In the genomic region with DNA sequence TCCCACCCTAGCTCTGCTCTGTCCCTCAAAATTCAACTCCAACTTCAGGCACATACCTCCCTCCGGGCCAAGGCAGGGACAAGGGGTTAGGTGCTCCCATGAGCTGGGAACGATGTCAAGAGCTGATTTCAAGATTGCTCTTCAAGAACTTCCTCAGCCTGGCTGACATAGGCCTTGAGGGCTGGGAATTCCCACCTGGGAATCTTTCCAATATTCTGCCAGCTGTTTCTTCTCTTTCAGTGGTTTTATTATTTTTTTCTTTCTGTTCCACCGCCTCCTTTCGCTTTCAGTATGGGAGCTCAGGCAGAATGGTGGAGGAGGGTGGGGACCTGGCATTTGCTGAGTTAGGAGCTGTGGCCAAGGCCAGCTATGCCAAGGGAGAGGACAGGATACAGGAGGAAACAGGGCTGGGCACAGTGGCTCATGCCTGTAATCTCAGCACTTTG, we compare ENCODE assay signal across 10 cellular contexts. TPM values are rescaled to one million over a fixed set of nuclear protein-coding genes. Genes with fewer than 3 reads are reported as not detected.
DNase-seq lines count a peak whose midpoint lies in the region; ATAC-seq and TF ChIP-seq lines count a peak whose summit lies in the region.
"Had no signal": no experiment of that assay in that cellular context is flagged by ENCODE, and none has a peak within 500 bp of the region (broad histone marks: within the 10 kb centered on the region; RNA-seq: fewer than 3 reads in every experiment).

No MANE protein-coding gene starts in this region.

- CTCF ChIA-PET in activated CD8-positive, alpha-beta memory T cell treated with anti-CD3 and anti-CD28 coated beads, Interleukin-2, amount 10 ng/mL, durations not matched to agents 7 days and 5 days (lab: Charles Lee) = interaction anchor here (0.7 to 2.8 kb wide), 3 partner anchors 13 to 134 kb away, joined by 3 to 11 read pairs (median 10); no protein-coding TSS in a partner anchor

- WGBS in gastroesophageal sphincter (ENCODE audit: low coverage in 1 of 2), 2 donors = 10 to 22% methylated on average over 3 to 4 of the region's 4 CpGs

- no peak overlapping the region for H3K27ac Mint-ChIP-seq in activated CD8-positive, alpha-beta memory T cell treated with anti-CD3 and anti-CD28 coated beads, Interleukin-2, amount 10 ng/mL, durations not matched to agents 7 days and 5 days
- H3K27ac Mint-ChIP-seq: activated B cell treated with CpG ODN at 0.5 μM for 24 hours had no signal

- H3K27ac ChIP-seq in gastroesophageal sphincter (peak overlapping the region in 3 of 4 donors; percentile 74 to 79 (median 74)), rectal smooth muscle tissue (ENCODE audit: low read depth, low read length) (peak overlapping the region; percentile 53)

- no peak overlapping the region for H3K4me3 Mint-ChIP-seq in activated CD8-positive, alpha-beta memory T cell treated with anti-CD3 and anti-CD28 coated beads, Interleukin-2, amount 10 ng/mL, durations not matched to agents 7 days and 5 days
- H3K4me3 Mint-ChIP-seq: activated B cell treated with CpG ODN at 0.5 μM for 24 hours had no signal

- no peaks in the 10 kb centered on the region for H3K9me3 Mint-ChIP-seq in activated CD8-positive, alpha-beta memory T cell treated with anti-CD3 and anti-CD28 coated beads, Interleukin-2, amount 10 ng/mL, durations not matched to agents 7 days and 5 days (ENCODE audit: low read depth)
- H3K9me3 Mint-ChIP-seq: activated B cell treated with CpG ODN at 0.5 μM for 24 hours had no signal

- no peak overlapping the region for H3K9ac ChIP-seq in rectal smooth muscle tissue (ENCODE audit: low read length)

- H3K9me3 ChIP-seq in gastroesophageal sphincter = no peaks in the 10 kb centered on the region

- H3K4me1 Mint-ChIP-seq in activated CD8-positive, alpha-beta memory T cell treated with anti-CD3 and anti-CD28 coated beads, Interleukin-2, amount 10 ng/mL, durations not matched to agents 7 days and 5 days = peaks cover 29% of the 10 kb centered on the region

- ATAC-seq in gastroesophageal sphincter = peak; percentile 69
- ATAC-seq in HG03565 (IDR thresholded peaks at IDR 0.05; ENCODE audit: unreplicated experiment) = no peak
- no peak for ATAC-seq in GM21529 (IDR thresholded peaks at IDR 0.05; ENCODE audit: unreplicated experiment)
- ATAC-seq in activated CD8-positive, alpha-beta memory T cell treated with anti-CD3 and anti-CD28 coated beads, Interleukin-2, amount 10 ng/mL, durations not matched to agents 7 days and 5 days = no peak

- H3K4me3 ChIP-seq in gastroesophageal sphincter (no peak overlapping the region), rectal smooth muscle tissue (ENCODE audit: low read length) (no peak overlapping the region)

- DNase-seq in DMS79 treated with DMSO at 0.1 percent for 48 hours (lab: John Stamatoyannopoulos, UW) = peak; percentile 91
- DNase-seq in RPMI8226 = peak; percentile 69
- no peak for DNase-seq in SIG-M5 (lab: John Stamatoyannopoulos, UW)
- DNase-seq in activated CD8-positive, alpha-beta memory T cell treated with anti-CD3 and anti-CD28 coated beads, Interleukin-2, amount 10 ng/mL, durations not matched to agents 7 days and 5 days = no peak
- DNase-seq: activated B cell treated with CpG ODN at 0.5 μM for 24 hours, GDM1 had no signal

- H3K4me1 ChIP-seq in gastroesophageal sphincter (peaks cover 0 to 61% (median 21%) of the 10 kb centered on the region in 3 donors), rectal smooth muscle tissue (ENCODE audit: control insufficient read depth, insufficient read depth, low read length) (peaks cover 16% of the 10 kb centered on the region)

- TF ChIP-seq POLR2A in gastroesophageal sphincter (IDR thresholded peaks at IDR 0.05) = no peak

- no peaks in the 10 kb centered on the region for H3K36me3 Mint-ChIP-seq in activated CD8-positive, alpha-beta memory T cell treated with anti-CD3 and anti-CD28 coated beads, Interleukin-2, amount 10 ng/mL, durations not matched to agents 7 days and 5 days

- no peaks in the 10 kb centered on the region for H3K27me3 Mint-ChIP-seq in activated CD8-positive, alpha-beta memory T cell treated with anti-CD3 and anti-CD28 coated beads, Interleukin-2, amount 10 ng/mL, durations not matched to agents 7 days and 5 days
- H3K27me3 Mint-ChIP-seq: activated B cell treated with CpG ODN at 0.5 μM for 24 hours had no signal

- TF ChIP-seq EP300 in gastroesophageal sphincter (IDR thresholded peaks at IDR 0.05) = no peak

- H3K36me3 ChIP-seq in gastroesophageal sphincter (no peaks in the 10 kb centered on the region), rectal smooth muscle tissue (ENCODE audit: control insufficient read depth, insufficient read depth, low read length) (no peaks in the 10 kb centered on the region)

- no peak for TF ChIP-seq CTCF in gastroesophageal sphincter (IDR thresholded peaks at IDR 0.05)

- H3K27me3 ChIP-seq in gastroesophageal sphincter (no peaks in the 10 kb centered on the region), rectal smooth muscle tissue (ENCODE audit: control insufficient read depth, insufficient read depth, low read length) (no peaks in the 10 kb centered on the region)

RNA-seq across cellular contexts. Expression of gene SRSF3, which starts 33.7 kb away (rescaled TPM):
- 100 to 1,000 TPM; 108 to 195 (median 156) TPM for total RNA-seq in gastroesophageal sphincter
- total RNA-seq in activated CD8-positive, alpha-beta memory T cell treated with anti-CD3 and anti-CD28 coated beads, Interleukin-2, amount 10 ng/mL, durations not matched to agents 7 days and 5 days = 100 to 1,000 TPM; 416 to 514 TPM

RNA-seq across cellular contexts. Expression of gene CDKN1A, which starts 50.7 kb away (rescaled TPM):
- total RNA-seq in gastroesophageal sphincter = 100 to 1,000 TPM in 1 of 4 donors, 10 to 100 TPM in 3; 49.7 to 137 (median 81.7) TPM
- 100 to 1,000 TPM in 1 of 2 experiments, 10 to 100 TPM in 1; 67.5 to 109 TPM for total RNA-seq in activated CD8-positive, alpha-beta memory T cell treated with anti-CD3 and anti-CD28 coated beads, Interleukin-2, amount 10 ng/mL, durations not matched to agents 7 days and 5 days

Comparison
In these comparisons a context has a peak if more than half of its experiments do, and no peak if none do; other contexts are left out.
1. DNase-seq: peak in DMS79 treated with DMSO at 0.1 percent for 48 hours (single experiment) and RPMI8226 (single experiment); none in SIG-M5 (single experiment) and activated CD8-positive, alpha-beta memory T cell treated with anti-CD3 and anti-CD28 coated beads, Interleukin-2, amount 10 ng/mL, durations not matched to agents 7 days and 5 days (single experiment).